8 cellular contexts compared by ENCODE assay signal in the genomic region with DNA sequence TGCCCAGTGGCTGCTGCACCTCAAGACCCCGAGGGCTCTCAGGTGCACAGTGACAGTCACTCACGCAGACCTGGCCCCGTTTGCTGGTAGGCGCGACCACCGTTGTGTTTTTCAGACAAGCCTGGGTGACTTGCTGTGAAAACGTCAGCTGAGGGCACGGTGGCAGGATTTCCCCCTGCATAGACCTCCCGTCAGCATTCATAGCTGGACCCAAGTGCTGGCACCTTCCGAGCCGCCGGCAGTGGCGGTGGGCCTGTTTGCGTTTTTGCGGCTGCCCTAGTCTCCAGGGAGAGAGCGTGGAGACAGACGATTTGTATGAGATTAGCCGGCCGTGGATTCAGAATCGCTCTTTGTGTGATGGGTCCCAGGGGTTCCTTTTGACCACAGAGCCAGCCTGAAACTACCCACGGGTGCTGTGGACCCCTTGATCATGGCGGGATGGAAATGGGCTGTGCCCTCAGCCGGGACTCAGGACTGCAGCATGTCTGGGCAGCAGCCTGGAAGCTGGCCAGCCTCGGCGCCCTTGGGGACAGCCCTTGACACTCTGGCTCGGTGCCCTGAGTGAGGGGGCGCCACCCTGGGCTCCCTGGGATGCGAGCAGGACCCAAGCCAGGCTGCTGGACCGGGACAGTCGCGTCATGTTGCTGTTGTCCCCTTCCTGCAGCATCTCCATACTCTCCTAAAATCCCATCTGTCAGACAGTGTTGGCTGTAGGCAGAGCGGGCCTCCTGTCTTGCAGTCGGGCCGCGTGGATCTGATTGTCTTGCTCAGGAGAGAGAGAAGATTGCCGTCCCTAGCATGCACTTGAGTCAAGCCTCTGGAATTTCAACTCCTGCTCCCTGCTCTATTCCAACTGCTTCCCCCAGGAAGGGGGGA. TPM values are rescaled to one million over a fixed set of nuclear protein-coding genes. Genes with fewer than 3 reads are reported as not detected.
DNase-seq lines count a peak whose midpoint lies in the region; ATAC-seq and TF ChIP-seq lines count a peak whose summit lies in the region.
"Had no signal": no experiment of that assay in that cellular context is flagged by ENCODE, and none has a peak within 500 bp of the region (broad histone marks: within the 10 kb centered on the region; RNA-seq: fewer than 3 reads in every experiment).

No MANE protein-coding gene starts in this region.

- H3K27me3 ChIP-seq in lower lobe of right lung (ENCODE audit: low read depth): no peaks in the 10 kb centered on the region

- H3K4me1 ChIP-seq in lower lobe of right lung: peaks cover 68% of the 10 kb centered on the region

- peak overlapping the region; percentile 45 for H3K27ac Mint-ChIP-seq in type B pancreatic cell
- H3K27ac Mint-ChIP-seq: stimulated activated effector memory CD8-positive, alpha-beta T cell treated with anti-CD3 and anti-CD28 coated beads, Interleukin-12 subunit alpha, Interleukin-12 subunit beta, amount 100 ng/mL, for 72 hours had no signal

- H3K27me3 Mint-ChIP-seq in type B pancreatic cell: no peaks in the 10 kb centered on the region

- no peaks in the 10 kb centered on the region for H3K9me3 Mint-ChIP-seq in type B pancreatic cell
- H3K9me3 Mint-ChIP-seq: stimulated activated effector memory CD8-positive, alpha-beta T cell treated with anti-CD3 and anti-CD28 coated beads, Interleukin-12 subunit alpha, Interleukin-12 subunit beta, amount 100 ng/mL, for 72 hours had no signal

- no peaks in the 10 kb centered on the region for H3K36me3 ChIP-seq in lower lobe of right lung

- peak in 1 of 2 donors; percentile 1 for ATAC-seq in lower lobe of right lung
- ATAC-seq in HG03025 (IDR thresholded peaks at IDR 0.05; ENCODE audit: low FRiP score, unreplicated experiment): no peak
- no peak for ATAC-seq in GM18909 (IDR thresholded peaks at IDR 0.05; ENCODE audit: poor library complexity, unreplicated experiment)
- ATAC-seq: stimulated activated effector memory CD8-positive, alpha-beta T cell treated with anti-CD3 and anti-CD28 coated beads, Interleukin-12 subunit alpha, Interleukin-12 subunit beta, amount 100 ng/mL, for 72 hours had no signal

- H3K36me3 Mint-ChIP-seq in type B pancreatic cell: no peaks in the 10 kb centered on the region

- H3K4me1 Mint-ChIP-seq in type B pancreatic cell (ENCODE audit: unreplicated experiment): peaks cover 34% of the 10 kb centered on the region

- DNase-seq in HS-27A (ENCODE audit: low read depth) (peak; percentile 59), cardiac fibroblast (ENCODE audit: low read depth in 2 of 2) (peak; percentile 92 to 93), lower lobe of right lung (no peak), type B pancreatic cell (ENCODE audit: extremely low spot score, unreplicated experiment) (no peak), HT-29 (ENCODE audit: low spot score) (no peak)

- intact Hi-C loops in lower lobe of right lung (cut with DNase I): no loop called here

- H3K4me3 ChIP-seq in cardiac fibroblast (replicated peaks in 1 of 2; ENCODE audit: low read depth in 2 of 2, low read length in 2 of 2): no peak overlapping the region
- H3K4me3 ChIP-seq in lower lobe of right lung: peak overlapping the region; percentile 26

- no peak for TF ChIP-seq CTCF in cardiac fibroblast (IDR thresholded peaks at IDR 0.05; ENCODE audit: low read depth, low read length)
- TF ChIP-seq CTCF in lower lobe of right lung (IDR thresholded peaks at IDR 0.05): no peak
- no peak for TF ChIP-seq CTCF in type B pancreatic cell (conservative IDR thresholded peaks at IDR 0.05)

- no peaks in the 10 kb centered on the region for H3K9me3 ChIP-seq in lower lobe of right lung

- H3K4me3 Mint-ChIP-seq in type B pancreatic cell: peak overlapping the region; percentile 52
- H3K4me3 Mint-ChIP-seq: stimulated activated effector memory CD8-positive, alpha-beta T cell treated with anti-CD3 and anti-CD28 coated beads, Interleukin-12 subunit alpha, Interleukin-12 subunit beta, amount 100 ng/mL, for 72 hours had no signal

- peak overlapping the region; percentile 89 for H3K27ac ChIP-seq in lower lobe of right lung

RNA-seq across cellular contexts. Expression of a gene that starts 8.6 kb away (rescaled TPM):
- total RNA-seq in lower lobe of right lung (40.3 TPM), type B pancreatic cell (ENCODE audit: low replicate concordance) (34.3 and 48.8 TPM in 2 replicates)
- 7.2 and 7.8 TPM in 2 replicates for total RNA-seq in HT-29 (2014; rRNA removed; shearing (Covaris generic))

Comparison
In these comparisons a context has a peak if more than half of its experiments do, and no peak if none do; other contexts are left out.
1. DNase-seq: peak in HS-27A (single experiment) and cardiac fibroblast (2 of 2); none in lower lobe of right lung (single experiment), type B pancreatic cell (single experiment) and HT-29 (single experiment).